ENCODE assay signal across 8 cellular contexts in genomic region chr1:168145184-168146159, GRCh38. TPM values are rescaled to one million over a fixed set of nuclear protein-coding genes. Genes with fewer than 3 reads are reported as not detected.
DNase-seq lines count a peak whose midpoint lies in the region; ATAC-seq and TF ChIP-seq lines count a peak whose summit lies in the region.

No MANE protein-coding gene starts in this region.

- no peaks in the 10 kb centered on the region for H3K79me2 ChIP-seq in DND-41 (ENCODE audit: insufficient read depth, low read length)
- no peaks in the 10 kb centered on the region for H3K79me2 ChIP-seq in neural cell (replicated peaks; ENCODE audit: insufficient read depth, low read length)

- TF ChIP-seq CTCF in DND-41 (IDR thresholded peaks at IDR 0.05; ENCODE audit: borderline replicate concordance, extremely low read depth, low read length, poor library complexity, severe bottlenecking) (peak; percentile 98), Peyer's patch (IDR thresholded peaks at IDR 0.05) (peak; percentile 82 to 99 (median 92)), neural cell (IDR thresholded peaks at IDR 0.05; ENCODE audit: poor library complexity, severe bottlenecking) (peak; percentile 68)

- peaks cover 13% of the 10 kb centered on the region for H3K4me1 Mint-ChIP-seq in activated T-cell treated with anti-CD3 and anti-CD28 coated beads, Interleukin-2, amount 50 U/mL, for 4 hours (ENCODE audit: low read depth)
- peaks cover 14% of the 10 kb centered on the region for H3K4me1 Mint-ChIP-seq in stimulated activated naive CD8-positive, alpha-beta T cell treated with anti-CD3 and anti-CD28 coated beads, Interleukin-15, Interleukin-2, amounts not matched to agents 100 ng/mL and 50 ng/mL, for 24 hours (ENCODE audit: low read depth)

- no peaks in the 10 kb centered on the region for H3K36me3 Mint-ChIP-seq in activated T-cell treated with anti-CD3 and anti-CD28 coated beads, Interleukin-2, amount 50 U/mL, for 4 hours (ENCODE audit: insufficient read depth)
- no peaks in the 10 kb centered on the region for H3K36me3 Mint-ChIP-seq in stimulated activated naive CD8-positive, alpha-beta T cell treated with anti-CD3 and anti-CD28 coated beads, Interleukin-15, Interleukin-2, amounts not matched to agents 100 ng/mL and 50 ng/mL, for 24 hours (ENCODE audit: low read depth)

- peak; percentile 100 for ATAC-seq in DND-41 (ENCODE audit: insufficient read depth, low read depth)
- peak; percentile 87 for ATAC-seq in GM21737 (IDR thresholded peaks at IDR 0.05; ENCODE audit: unreplicated experiment)
- peak; percentile 98 to 99 for ATAC-seq in activated T-cell treated with anti-CD3 and anti-CD28 coated beads, Interleukin-2, amount 50 U/mL, for 4 hours

- H4K20me1 ChIP-seq in DND-41 (ENCODE audit: insufficient read depth, low read length) (no peaks in the 10 kb centered on the region), neural cell (ENCODE audit: insufficient read depth) (no peaks in the 10 kb centered on the region)

- H3K4me2 ChIP-seq in DND-41 (ENCODE audit: insufficient read depth, low read length) = peak overlapping the region; percentile 54
- H3K4me2 ChIP-seq in neural cell (ENCODE audit: low read length) = no peak overlapping the region

- H3K9me3 Mint-ChIP-seq in activated T-cell treated with anti-CD3 and anti-CD28 coated beads, Interleukin-2, amount 50 U/mL, for 4 hours = no peaks in the 10 kb centered on the region
- H3K9me3 Mint-ChIP-seq in stimulated activated naive CD8-positive, alpha-beta T cell treated with anti-CD3 and anti-CD28 coated beads, Interleukin-15, Interleukin-2, amounts not matched to agents 100 ng/mL and 50 ng/mL, for 24 hours = no peaks in the 10 kb centered on the region

- H2AFZ ChIP-seq in DND-41 (ENCODE audit: low read depth, low read length) (peak overlapping the region; percentile 82), neural cell (ENCODE audit: low read depth, low read length) (no peak overlapping the region)

- H3K9me2 ChIP-seq in neural cell (ENCODE audit: insufficient read depth, low read length) = no peaks in the 10 kb centered on the region

- DNase-seq in DND-41 (peak; percentile 90), KG1 (lab: John Stamatoyannopoulos, UW) (peak; percentile 79), Peyer's patch (peak; percentile 80 to 94 (median 88)), fibroblast of gingiva (ENCODE audit: low read depth) (peak; percentile 66)
- peak; percentile 88 for DNase-seq in activated T-cell treated with anti-CD3 and anti-CD28 coated beads, Interleukin-2, amount 50 U/mL, for 4 hours

- H3K4me3 ChIP-seq in DND-41 (ENCODE audit: low read depth in 1 of 2, low read length in 2 of 2) = peak overlapping the region in 1 of 2 experiments; percentile 26; a peak in 2 of 4 replicates
- H3K4me3 ChIP-seq in Peyer's patch = no peak overlapping the region
- no peak overlapping the region for H3K4me3 ChIP-seq in neural cell (ENCODE audit: low read length)

- no peak for TF ChIP-seq POLR2A in Peyer's patch (IDR thresholded peaks at IDR 0.05)

- no peaks in the 10 kb centered on the region for H3K9me3 ChIP-seq in DND-41 (ENCODE audit: insufficient read depth, low read length, severe bottlenecking)
- H3K9me3 ChIP-seq in Peyer's patch = no peaks in the 10 kb centered on the region
- no peaks in the 10 kb centered on the region for H3K9me3 ChIP-seq in neural cell (ENCODE audit: low read length)

- H3K9ac ChIP-seq in DND-41 (ENCODE audit: low read depth, low read length) (peak overlapping the region; percentile 42), neural cell (ENCODE audit: low read length) (no peak overlapping the region)

- H3K27me3 Mint-ChIP-seq in activated T-cell treated with anti-CD3 and anti-CD28 coated beads, Interleukin-2, amount 50 U/mL, for 4 hours (ENCODE audit: low read depth) = no peaks in the 10 kb centered on the region
- no peaks in the 10 kb centered on the region for H3K27me3 Mint-ChIP-seq in stimulated activated naive CD8-positive, alpha-beta T cell treated with anti-CD3 and anti-CD28 coated beads, Interleukin-15, Interleukin-2, amounts not matched to agents 100 ng/mL and 50 ng/mL, for 24 hours

- no peaks in the 10 kb centered on the region for H3K36me3 ChIP-seq in DND-41 (ENCODE audit: insufficient read depth, low read length)
- H3K36me3 ChIP-seq in Peyer's patch = no peaks in the 10 kb centered on the region
- H3K36me3 ChIP-seq in neural cell (ENCODE audit: insufficient read depth, low read length) = no peaks in the 10 kb centered on the region

- H3K4me3 Mint-ChIP-seq in activated T-cell treated with anti-CD3 and anti-CD28 coated beads, Interleukin-2, amount 50 U/mL, for 4 hours = no peak overlapping the region
- peak overlapping the region; percentile 47 for H3K4me3 Mint-ChIP-seq in stimulated activated naive CD8-positive, alpha-beta T cell treated with anti-CD3 and anti-CD28 coated beads, Interleukin-15, Interleukin-2, amounts not matched to agents 100 ng/mL and 50 ng/mL, for 24 hours

- no peak for TF ChIP-seq RAD21 in neural cell (conservative IDR thresholded peaks at IDR 0.05)

- H3K27ac Mint-ChIP-seq in stimulated activated naive CD8-positive, alpha-beta T cell treated with anti-CD3 and anti-CD28 coated beads, Interleukin-15, Interleukin-2, amounts not matched to agents 100 ng/mL and 50 ng/mL, for 24 hours = peak overlapping the region; percentile 31

- H3K4me1 ChIP-seq in DND-41 (ENCODE audit: insufficient read depth, low read length) (peaks cover 8% of the 10 kb centered on the region), Peyer's patch (no peaks in the 10 kb centered on the region)

- H3F3A ChIP-seq in neural cell (ENCODE audit: insufficient read depth, low read length, poor library complexity, severe bottlenecking) = no peaks in the 10 kb centered on the region

- H3K27ac ChIP-seq in DND-41 (ENCODE audit: low read length) (peak overlapping the region; percentile 55), Peyer's patch (peak overlapping the region in 1 of 4 donors; percentile 5), neural cell (ENCODE audit: low read length) (no peak overlapping the region)

- TF ChIP-seq EP300 in neural cell (conservative IDR thresholded peaks at IDR 0.05; ENCODE audit: poor library complexity, severe bottlenecking) = no peak

- H3K27me3 ChIP-seq in DND-41 (ENCODE audit: insufficient read depth, low read length, poor library complexity) (no peaks in the 10 kb centered on the region), Peyer's patch (no peaks in the 10 kb centered on the region), neural cell (ENCODE audit: insufficient read depth, low read depth, low read length) (no peaks in the 10 kb centered on the region)

TF ChIP-seq in neural cell, 6 proteins besides CTCF, POLR2A, EP300 and RAD21:
- no peak for TF ChIP-seq SMC3 (conservative IDR thresholded peaks at IDR 0.05; ENCODE audit: poor library complexity)
- TF ChIP-seq MXI1 (conservative IDR thresholded peaks at IDR 0.05; ENCODE audit: poor library complexity, severe bottlenecking) = no peak
- TF ChIP-seq EZH2 (IDR thresholded peaks at IDR 0.05; ENCODE audit: borderline replicate concordance, insufficient read depth, low read length, poor library complexity, severe bottlenecking) = no peak
- no peak for TF ChIP-seq TAF1 (IDR thresholded peaks at IDR 0.05; ENCODE audit: low read depth)
- no peak for TF ChIP-seq REST (IDR thresholded peaks at IDR 0.05; ENCODE audit: borderline replicate concordance)
- no peak for TF ChIP-seq POLR2AphosphoS5 (IDR thresholded peaks at IDR 0.05)

RNA-seq across cellular contexts. Expression of gene GPR161, which starts 8.7 kb away (rescaled TPM):
- 1 to 10 TPM in 3 of 4 donors, under 1 TPM in 1; 0.35 to 2.3 (median 1.8) TPM for total RNA-seq in Peyer's patch
- total RNA-seq in activated T-cell treated with anti-CD3 and anti-CD28 coated beads, Interleukin-2, amount 50 U/mL, for 4 hours = under 1 TPM; 0.16 to 0.27 (median 0.20) TPM
- 39.0 and 45.5 TPM in 2 replicates for polyA plus RNA-seq in neural cell
- 84.2 and 84.4 TPM in 2 replicates for polyA minus RNA-seq in neural cell

RNA-seq across cellular contexts. Expression of gene TIPRL, which starts 33.3 kb away (rescaled TPM):
- 10 to 100 TPM in 3 of 4 donors, 1 to 10 TPM in 1; 9.1 to 29.4 (median 16.8) TPM for total RNA-seq in Peyer's patch
- 10 to 100 TPM; 46.3 to 47.9 (median 46.7) TPM for total RNA-seq in activated T-cell treated with anti-CD3 and anti-CD28 coated beads, Interleukin-2, amount 50 U/mL, for 4 hours
- 98.1 and 131 TPM in 2 replicates for polyA plus RNA-seq in neural cell
- 92.3 and 106 TPM in 2 replicates for polyA minus RNA-seq in neural cell
